Comparison of ENCODE assay signal across 20 cellular contexts in genomic region chr5:115313052-115313451, GRCh38.
"Had no signal": no experiment of that assay in that cellular context is flagged by ENCODE, and none has a peak within 500 bp of the region (broad histone marks: within the 10 kb centered on the region; RNA-seq: fewer than 3 reads in every experiment).

No MANE protein-coding gene starts in this region.

- H3K4me1 Mint-ChIP-seq: activated CD4-positive, alpha-beta memory T cell treated with anti-CD3 and anti-CD28 coated beads, Interleukin-2, amount 10 ng/mL, durations not matched to agents 7 days and 5 days; activated naive CD8-positive, alpha-beta T cell treated with anti-CD3 and anti-CD28 coated beads, Interleukin-2, amount 50 U/mL, for 24 hours; immature natural killer cell; naive B cell; stimulated activated effector memory CD8-positive, alpha-beta T cell treated with anti-CD3 and anti-CD28 coated beads, Interleukin-12 subunit alpha, Interleukin-12 subunit beta, amount 100 ng/mL, for 72 hours; stimulated activated naive CD8-positive, alpha-beta T cell treated with anti-CD3 and anti-CD28 coated beads, Interleukin-15, amount 100 ng/mL, for 72 hours had no signal

- H3K4me3 ChIP-seq: lower lobe of right lung, right lobe of liver, skin epidermis, tibial nerve had no signal

- H3K27ac Mint-ChIP-seq: activated CD4-positive, alpha-beta memory T cell treated with anti-CD3 and anti-CD28 coated beads, Interleukin-2, amount 10 ng/mL, durations not matched to agents 7 days and 5 days; activated naive CD8-positive, alpha-beta T cell treated with anti-CD3 and anti-CD28 coated beads, Interleukin-2, amount 50 U/mL, for 24 hours; immature natural killer cell; stimulated activated effector memory CD8-positive, alpha-beta T cell treated with anti-CD3 and anti-CD28 coated beads, Interleukin-12 subunit alpha, Interleukin-12 subunit beta, amount 100 ng/mL, for 72 hours; stimulated activated naive CD8-positive, alpha-beta T cell treated with anti-CD3 and anti-CD28 coated beads, Interleukin-15, amount 100 ng/mL, for 72 hours had no signal

- ATAC-seq: activated naive CD8-positive, alpha-beta T cell treated with anti-CD3 and anti-CD28 coated beads, Interleukin-2, amount 50 U/mL, for 24 hours; lower lobe of right lung; stimulated activated effector memory CD8-positive, alpha-beta T cell treated with anti-CD3 and anti-CD28 coated beads, Interleukin-12 subunit alpha, Interleukin-12 subunit beta, amount 100 ng/mL, for 72 hours; stimulated activated naive CD8-positive, alpha-beta T cell treated with anti-CD3 and anti-CD28 coated beads, Interleukin-15, amount 100 ng/mL, for 72 hours had no signal

- H3K9me3 ChIP-seq: lower lobe of right lung, right lobe of liver, tibial nerve had no signal

- H3K4me3 Mint-ChIP-seq: activated CD4-positive, alpha-beta memory T cell treated with anti-CD3 and anti-CD28 coated beads, Interleukin-2, amount 10 ng/mL, durations not matched to agents 7 days and 5 days; activated naive CD8-positive, alpha-beta T cell treated with anti-CD3 and anti-CD28 coated beads, Interleukin-2, amount 50 U/mL, for 24 hours; immature natural killer cell; naive B cell; stimulated activated effector memory CD8-positive, alpha-beta T cell treated with anti-CD3 and anti-CD28 coated beads, Interleukin-12 subunit alpha, Interleukin-12 subunit beta, amount 100 ng/mL, for 72 hours; stimulated activated naive CD8-positive, alpha-beta T cell treated with anti-CD3 and anti-CD28 coated beads, Interleukin-15, amount 100 ng/mL, for 72 hours had no signal

- H3K36me3 Mint-ChIP-seq: immature natural killer cell; naive B cell; stimulated activated effector memory CD8-positive, alpha-beta T cell treated with anti-CD3 and anti-CD28 coated beads, Interleukin-12 subunit alpha, Interleukin-12 subunit beta, amount 100 ng/mL, for 72 hours had no signal

- DNase-seq: activated CD4-positive, alpha-beta memory T cell treated with anti-CD3 and anti-CD28 coated beads, Interleukin-2, amount 10 ng/mL, durations not matched to agents 7 days and 5 days; activated CD4-positive, alpha-beta T cell treated with anti-CD3 and anti-CD28 coated beads for 4 hours; activated CD4-positive, CD25-positive, alpha-beta regulatory T cell; activated effector memory CD4-positive, alpha-beta T cell treated with anti-CD3 and anti-CD28 coated beads, Interleukin-2, amount 50 U/mL, for 16 hours; activated naive CD4-positive, alpha-beta T cell treated with anti-CD3 and anti-CD28 coated beads, Interleukin-2, amount 50 U/mL, for 16 hours; activated naive CD8-positive, alpha-beta T cell treated with anti-CD3 and anti-CD28 coated beads, Interleukin-2, amount 50 U/mL, for 24 hours; cerebellar nuclear complex; cortex of kidney; immature natural killer cell; lower lobe of right lung; mesendoderm; naive B cell; nucleus accumbens; right lobe of liver; stimulated activated CD4-positive, alpha-beta T cell treated with anti-CD3 and anti-CD28 coated beads, Interleukin-1b, Interleukin-23, amount 100 ng/mL, for 48 hours; stimulated activated naive CD8-positive, alpha-beta T cell treated with anti-CD3 and anti-CD28 coated beads, Interleukin-15, amount 100 ng/mL, for 72 hours; T-helper 9 cell had no signal

- H3K9me3 Mint-ChIP-seq: activated CD4-positive, alpha-beta memory T cell treated with anti-CD3 and anti-CD28 coated beads, Interleukin-2, amount 10 ng/mL, durations not matched to agents 7 days and 5 days; activated naive CD8-positive, alpha-beta T cell treated with anti-CD3 and anti-CD28 coated beads, Interleukin-2, amount 50 U/mL, for 24 hours; immature natural killer cell; naive B cell; stimulated activated effector memory CD8-positive, alpha-beta T cell treated with anti-CD3 and anti-CD28 coated beads, Interleukin-12 subunit alpha, Interleukin-12 subunit beta, amount 100 ng/mL, for 72 hours; stimulated activated naive CD8-positive, alpha-beta T cell treated with anti-CD3 and anti-CD28 coated beads, Interleukin-15, amount 100 ng/mL, for 72 hours had no signal

- H3K4me1 ChIP-seq: lower lobe of right lung, right lobe of liver, tibial nerve had no signal

- H3K27me3 ChIP-seq: right lobe of liver, tibial nerve had no signal

- H3K27ac ChIP-seq: lower lobe of right lung, right lobe of liver, skin epidermis, tibial nerve had no signal

- H3K36me3 ChIP-seq: lower lobe of right lung, right lobe of liver, tibial nerve had no signal
